ENCODE assay signal across 11 cellular contexts in genomic region chr17:50267074-50267841, GRCh38. TPM values are rescaled to one million over a fixed set of nuclear protein-coding genes. Genes with fewer than 3 reads are reported as not detected.
DNase-seq lines count a peak whose midpoint lies in the region; ATAC-seq, FAIRE-seq and TF ChIP-seq lines count a peak whose summit lies in the region.
"Had no signal": no experiment of that assay in that cellular context is flagged by ENCODE, and none has a peak within 500 bp of the region (broad histone marks: within the 10 kb centered on the region; RNA-seq: fewer than 3 reads in every experiment).

No MANE protein-coding gene starts in this region.

- H3K36me3 ChIP-seq in GM12878 (ENCODE audit: control insufficient read depth in 2 of 2, insufficient read depth in 2 of 2, low read length in 1 of 2) (no peaks in the 10 kb centered on the region), mesenchymal stem cell (ENCODE audit: control insufficient read depth in 1 of 2, insufficient read depth in 2 of 2, low read depth in 1 of 2, low read length in 2 of 2) (no peaks in the 10 kb centered on the region), upper lobe of right lung (no peaks in the 10 kb centered on the region), thyroid gland (no peaks in the 10 kb centered on the region)

- no peak overlapping the region for H3K4me3 Mint-ChIP-seq in activated CD4-positive, alpha-beta memory T cell treated with anti-CD3 and anti-CD28 coated beads for 36 hours
- H3K4me3 Mint-ChIP-seq in activated CD4-positive, alpha-beta memory T cell treated with anti-CD3 and anti-CD28 coated beads, Interleukin-2, amount 10 ng/mL, durations not matched to agents 7 days and 5 days: no peak overlapping the region

- in situ Hi-C loops in GM12878 (cut with MboI): no loop called here

- TF ChIP-seq CTCF in GM12878 (IDR thresholded peaks at IDR 0.05 in 2 of 3, conservative IDR thresholded peaks at IDR 0.05 in 1 of 3; ENCODE audit: control insufficient read depth in 2 of 3, extremely low read depth in 1 of 3, insufficient read depth in 1 of 3, low read depth in 3 of 3, low read length in 3 of 3) (no peak), upper lobe of right lung (IDR thresholded peaks at IDR 0.05) (no peak), thyroid gland (IDR thresholded peaks at IDR 0.05) (no peak)

- H2AFZ ChIP-seq in GM12878 (ENCODE audit: control insufficient read depth, low read depth, low read length) (no peak overlapping the region), mesenchymal stem cell (ENCODE audit: low read depth, low read length) (no peak overlapping the region)

- no peak overlapping the region for H3K9ac ChIP-seq in GM12878 (ENCODE audit: control insufficient read depth, insufficient read depth, low read length)
- H3K9ac ChIP-seq in mesenchymal stem cell (ENCODE audit: low read length): peak overlapping the region; percentile 75

- peak overlapping the region; percentile 99 for H2AK5ac ChIP-seq in mesenchymal stem cell (ENCODE audit: low read length, severe bottlenecking)

- H3K18ac ChIP-seq in mesenchymal stem cell (ENCODE audit: low read depth in 1 of 2, low read length in 2 of 2): peak overlapping the region; percentile 1 to 86

- POLR2A ChIA-PET in activated CD4-positive, alpha-beta memory T cell treated with anti-CD3 and anti-CD28 coated beads for 36 hours (lab: Charles Lee): interaction anchor here (0.5 kb wide), 1 partner anchor 397 kb away, joined by 3 read pairs; no protein-coding TSS in a partner anchor
- POLR2A ChIA-PET in activated CD4-positive, alpha-beta memory T cell treated with anti-CD3 and anti-CD28 coated beads, Interleukin-2, amount 10 ng/mL, durations not matched to agents 7 days and 5 days (lab: Charles Lee): no interaction called here
- POLR2A ChIA-PET in GM12878 (lab: Charles Lee): interaction anchor here (0.6 to 1.2 kb wide), 3 partner anchors 55 to 91 kb away, joined by 3 to 4 read pairs (median 4); no protein-coding TSS in a partner anchor

- H3K27ac ChIP-seq in GM12878 (ENCODE audit: control insufficient read depth, insufficient read depth) (no peak overlapping the region), mesenchymal stem cell (ENCODE audit: low read length, poor library complexity, severe bottlenecking) (peak overlapping the region; percentile 79), upper lobe of right lung (peak overlapping the region; percentile 3), thyroid gland (no peak overlapping the region)

- H3K79me1 ChIP-seq in mesenchymal stem cell (replicated peaks; ENCODE audit: low read length, poor library complexity, severe bottlenecking): peaks cover 14% of the 10 kb centered on the region

- no peak for ATAC-seq in GM12878
- ATAC-seq in upper lobe of right lung: no peak
- ATAC-seq in GM19023 (IDR thresholded peaks at IDR 0.05; ENCODE audit: unreplicated experiment): no peak
- ATAC-seq in GM21529 (IDR thresholded peaks at IDR 0.05; ENCODE audit: unreplicated experiment): no peak

- BruUV-seq in GM12878 (replicated peaks; lab: Mats Ljungman, UMichigan): no TSS peak

- intact Hi-C loops in activated CD4-positive, alpha-beta memory T cell treated with anti-CD3 and anti-CD28 coated beads for 36 hours (cut with micrococcal nuclease): no loop called here
- intact Hi-C loops in GM12878 (cut with micrococcal nuclease; ENCODE audit: unreplicated experiment) (no loop called here), upper lobe of right lung (cut with DNase I) (no loop called here), thyroid gland (cut with DNase I) (no loop called here)

- peaks cover 4% of the 10 kb centered on the region for H3K27me3 Mint-ChIP-seq in activated CD4-positive, alpha-beta memory T cell treated with anti-CD3 and anti-CD28 coated beads for 36 hours
- H3K27me3 Mint-ChIP-seq in activated CD4-positive, alpha-beta memory T cell treated with anti-CD3 and anti-CD28 coated beads, Interleukin-2, amount 10 ng/mL, durations not matched to agents 7 days and 5 days: peaks cover 5% of the 10 kb centered on the region

- CTCF ChIA-PET in activated CD4-positive, alpha-beta memory T cell treated with anti-CD3 and anti-CD28 coated beads for 36 hours (lab: Charles Lee): interaction anchor here (0.9 to 15.1 kb wide), 6 partner anchors 11 to 104 kb away, joined by 3 to 324 read pairs (median 5); partner anchors contain the start of gene COL1A1
- CTCF ChIA-PET in activated CD4-positive, alpha-beta memory T cell treated with anti-CD3 and anti-CD28 coated beads, Interleukin-2, amount 10 ng/mL, durations not matched to agents 7 days and 5 days (lab: Charles Lee): interaction anchor here (0.7 to 4.4 kb wide), 2 partner anchors 25 to 66 kb away, joined by 3 to 35 read pairs; partner anchors contain the start of gene COL1A1
- CTCF ChIA-PET in GM12878 (lab: Yijun Ruan, JAX): interaction anchor here (1.0 to 19.2 kb wide), 8 partner anchors 15 to 99 kb away, joined by 3 to 298 read pairs (median 4); partner anchors contain the start of gene COL1A1

- WGBS in GM12878 (ENCODE audit: insufficient coverage, insufficient replicate concordance, low lambda C conversion rate, missing lambda C conversion rate): 12% methylated on average over 10 of the region's 10 CpGs
- WGBS in mesenchymal stem cell: 91% methylated on average over 9 of the region's 10 CpGs
- WGBS in thyroid gland, 2 donors: 60 to 61% methylated on average over 10 of the region's 10 CpGs

- peak overlapping the region; percentile 96 for H2BK5ac ChIP-seq in mesenchymal stem cell (ENCODE audit: low read depth, low read length, poor library complexity, severe bottlenecking)

- SMC1A ChIA-PET in GM12878 (lab: Charles Lee; ENCODE audit: uncharacterized antibody, unreplicated experiment): interaction anchor here (1.0 to 9.4 kb wide), 6 partner anchors 27 to 98 kb away, joined by 3 to 87 read pairs (median 4); no protein-coding TSS in a partner anchor

- no peak for FAIRE-seq in GM12878 (lab: Jason Lieb, UNC)
- FAIRE-seq: islet of Langerhans had no signal

- no peak overlapping the region for H3K4me2 ChIP-seq in GM12878 (ENCODE audit: control insufficient read depth, insufficient read depth)
- H3K4me2 ChIP-seq in mesenchymal stem cell (ENCODE audit: low read length, poor library complexity, severe bottlenecking): peak overlapping the region; percentile 20

- H3K4ac ChIP-seq in mesenchymal stem cell (ENCODE audit: low read depth in 1 of 2, low read length in 2 of 2): peak overlapping the region; percentile 42 to 86

- peak overlapping the region in 1 of 2 experiments; percentile 58 for H3K14ac ChIP-seq in mesenchymal stem cell (ENCODE audit: low read length in 2 of 2)

- H3K27me3 ChIP-seq in GM12878 (replicated peaks in 1 of 2; ENCODE audit: control insufficient read depth in 2 of 2, insufficient read depth in 2 of 2, low read length in 1 of 2): no peaks in the 10 kb centered on the region; a peak in 1 of 4 replicates
- no peaks in the 10 kb centered on the region for H3K27me3 ChIP-seq in mesenchymal stem cell (ENCODE audit: control insufficient read depth in 1 of 2, insufficient read depth in 1 of 2, low read length in 2 of 2)
- no peaks in the 10 kb centered on the region for H3K27me3 ChIP-seq in upper lobe of right lung
- no peaks in the 10 kb centered on the region for H3K27me3 ChIP-seq in thyroid gland

- no peak overlapping the region for H3K23ac ChIP-seq in mesenchymal stem cell (ENCODE audit: low read length in 2 of 2)

- H4K20me1 ChIP-seq in GM12878 (ENCODE audit: control insufficient read depth, insufficient read depth): no peaks in the 10 kb centered on the region

- no peaks in the 10 kb centered on the region for H3K36me3 Mint-ChIP-seq in activated CD4-positive, alpha-beta memory T cell treated with anti-CD3 and anti-CD28 coated beads for 36 hours
- H3K36me3 Mint-ChIP-seq in activated CD4-positive, alpha-beta memory T cell treated with anti-CD3 and anti-CD28 coated beads, Interleukin-2, amount 10 ng/mL, durations not matched to agents 7 days and 5 days (ENCODE audit: low read depth): no peaks in the 10 kb centered on the region

- no peaks in the 10 kb centered on the region for H3K4me1 ChIP-seq in GM12878 (ENCODE audit: control insufficient read depth, insufficient read depth, low read length)
- H3K4me1 ChIP-seq in mesenchymal stem cell (ENCODE audit: control insufficient read depth, insufficient read depth, low read depth, low read length): peaks cover 77% of the 10 kb centered on the region
- peaks cover 27% of the 10 kb centered on the region for H3K4me1 ChIP-seq in upper lobe of right lung
- peaks cover 0 to 9% of the 10 kb centered on the region in 2 donors for H3K4me1 ChIP-seq in thyroid gland

- H3K79me2 ChIP-seq in GM12878 (ENCODE audit: control insufficient read depth, insufficient read depth, low read length): no peaks in the 10 kb centered on the region

- H2BK120ac ChIP-seq in mesenchymal stem cell (ENCODE audit: low read depth, low read length): peak overlapping the region; percentile 85

- no peak for TF ChIP-seq RAD21 in GM12878 (IDR thresholded peaks at IDR 0.05; ENCODE audit: insufficient read depth, low read depth, low read length)

- H4K8ac ChIP-seq in mesenchymal stem cell (ENCODE audit: low read length): peak overlapping the region; percentile 86

- peak overlapping the region; percentile 84 for H4K91ac ChIP-seq in mesenchymal stem cell (ENCODE audit: low read length)

- no peak overlapping the region for H3K27ac Mint-ChIP-seq in activated CD4-positive, alpha-beta memory T cell treated with anti-CD3 and anti-CD28 coated beads for 36 hours
- no peak overlapping the region for H3K27ac Mint-ChIP-seq in activated CD4-positive, alpha-beta memory T cell treated with anti-CD3 and anti-CD28 coated beads, Interleukin-2, amount 10 ng/mL, durations not matched to agents 7 days and 5 days

- no peaks in the 10 kb centered on the region for H3K9me3 ChIP-seq in GM12878 (replicated peaks; ENCODE audit: control insufficient read depth, insufficient read depth, low read length)
- H3K9me3 ChIP-seq in mesenchymal stem cell (ENCODE audit: control insufficient read depth, low read length): no peaks in the 10 kb centered on the region
- no peaks in the 10 kb centered on the region for H3K9me3 ChIP-seq in upper lobe of right lung
- H3K9me3 ChIP-seq in thyroid gland: no peaks in the 10 kb centered on the region

- no peaks in the 10 kb centered on the region for H3K9me3 Mint-ChIP-seq in activated CD4-positive, alpha-beta memory T cell treated with anti-CD3 and anti-CD28 coated beads for 36 hours
- H3K9me3 Mint-ChIP-seq in activated CD4-positive, alpha-beta memory T cell treated with anti-CD3 and anti-CD28 coated beads, Interleukin-2, amount 10 ng/mL, durations not matched to agents 7 days and 5 days: no peaks in the 10 kb centered on the region

- RAD21 ChIA-PET in GM12878 (lab: Charles Lee; ENCODE audit: unreplicated experiment): interaction anchor here (1.0 to 5.6 kb wide), 5 partner anchors 30 to 98 kb away, joined by 3 to 51 read pairs (median 8); partner anchors contain the start of gene COL1A1

- DNase-seq in activated CD4-positive, alpha-beta memory T cell treated with anti-CD3 and anti-CD28 coated beads for 36 hours: peak; percentile 3
- no peak for DNase-seq in activated CD4-positive, alpha-beta memory T cell treated with anti-CD3 and anti-CD28 coated beads, Interleukin-2, amount 10 ng/mL, durations not matched to agents 7 days and 5 days
- DNase-seq in GM12878 (ENCODE audit: low read depth, low spot score) (no peak), mesenchymal stem cell (no peak), upper lobe of right lung (peak; percentile 59), thyroid gland (no peak)
- DNase-seq: activated naive CD4-positive, alpha-beta T cell treated with anti-CD3 and anti-CD28 coated beads, Interleukin-2, amount 50 U/mL, for 16 hours; nucleus accumbens had no signal

- H2BK15ac ChIP-seq in mesenchymal stem cell (ENCODE audit: low read depth, poor library complexity, severe bottlenecking): peak overlapping the region; percentile 85

- no peak for TF ChIP-seq POLR2A in GM12878 (IDR thresholded peaks at IDR 0.05; ENCODE audit: low read depth, low read length)
- no peak for TF ChIP-seq POLR2A in thyroid gland (IDR thresholded peaks at IDR 0.05)

- no peak overlapping the region for H3K4me3 ChIP-seq in GM12878
- H3K4me3 ChIP-seq in mesenchymal stem cell (ENCODE audit: insufficient read depth in 1 of 2, low read depth in 1 of 2, low read length in 2 of 2): peak overlapping the region in 1 of 2 experiments; percentile 65
- no peak overlapping the region for H3K4me3 ChIP-seq in upper lobe of right lung
- H3K4me3 ChIP-seq in thyroid gland (replicated peaks in 1 of 3): no peak overlapping the region

- peak overlapping the region; percentile 71 to 77 for H2BK12ac ChIP-seq in mesenchymal stem cell (ENCODE audit: low read length in 2 of 2)

- no peaks in the 10 kb centered on the region for H3K4me1 Mint-ChIP-seq in activated CD4-positive, alpha-beta memory T cell treated with anti-CD3 and anti-CD28 coated beads for 36 hours (ENCODE audit: low read depth)
- peaks cover under 1% of the 10 kb centered on the region for H3K4me1 Mint-ChIP-seq in activated CD4-positive, alpha-beta memory T cell treated with anti-CD3 and anti-CD28 coated beads, Interleukin-2, amount 10 ng/mL, durations not matched to agents 7 days and 5 days

- TF ChIP-seq EP300 in GM12878 (IDR thresholded peaks at IDR 0.05; ENCODE audit: borderline replicate concordance in 1 of 2, control insufficient read depth in 1 of 2, low read depth in 2 of 2, low read length in 2 of 2): no peak

RNA-seq across cellular contexts. Expression of gene TMEM92, which starts 7.0 kb away (rescaled TPM):
- under 1 TPM in 1 of 2 experiments, not detected in 1; 0.07 TPM for total RNA-seq in activated CD4-positive, alpha-beta memory T cell treated with anti-CD3 and anti-CD28 coated beads for 36 hours
- total RNA-seq in activated CD4-positive, alpha-beta memory T cell treated with anti-CD3 and anti-CD28 coated beads, Interleukin-2, amount 10 ng/mL, durations not matched to agents 7 days and 5 days: under 1 TPM in 1 of 2 experiments, not detected in 1; 0.08 TPM
- not detected in 2 replicates for total RNA-seq in GM12878 (2013; cell fraction: nucleolus; rRNA removed)
- total RNA-seq in GM12878 (2014; rRNA removed) (0.05 and 0.73 TPM in 2 replicates), GM12878 (2014; rRNA removed; fragmentation: Illumina TruSeq; extraction: Trizol) (0.14 and 0.27 TPM in 2 replicates), GM12878 (2021) (0.21 and 0.27 TPM in 2 replicates), upper lobe of right lung (11.3 TPM), thyroid gland (not detected)
- not detected for polyA plus RNA-seq in GM12878 (2011; ENCODE audit: low read depth)
- polyA plus RNA-seq in GM12878 (2011; rRNA removed) (0.82 and 1.2 TPM in 2 replicates), GM12878 (2014; fragmentation: Illumina TruSeq; extraction: Trizol) (0.37 and 0.40 TPM in 2 replicates), GM12878 (2014; fragmentation: Nextera tagmentation; extraction: Ambion mirVana) (under 1 TPM; 0.16 to 0.22 TPM), GM12878 (2014; rRNA removed) (0.27 and 0.79 TPM in 2 replicates), GM12878 (2016; fragmentation: Nextera tagmentation; extraction: Ambion mirVana) (under 1 TPM; 0.11 to 0.56 TPM)
- polyA plus RNA-seq in GM12878 (2011; cell fraction: cytosol; rRNA removed): 2.3 and 3.7 TPM in 2 replicates
- polyA plus RNA-seq in GM12878 (2011; cell fraction: nucleus; rRNA removed): 1.3 and 2.1 TPM in 2 replicates
- 0.28 TPM in 1 of 2 replicates, not detected in the other for polyA plus RNA-seq in GM12878 (2012)
- 0.95 and 2.5 TPM in 2 replicates for polyA minus RNA-seq in GM12878 (2011; rRNA and poly(A)+ RNA removed)
- 0.62 and 5.1 TPM in 2 replicates for polyA minus RNA-seq in GM12878 (2011; cell fraction: cytosol; rRNA and poly(A)+ RNA removed)
- polyA minus RNA-seq in GM12878 (2011; cell fraction: nucleus; rRNA and poly(A)+ RNA removed): 0.67 and 1.2 TPM in 2 replicates
- polyA plus RNA-seq in mesenchymal stem cell (2013, experiment 1 of 2): 0.86 TPM
- polyA plus RNA-seq in mesenchymal stem cell (2013, experiment 2 of 2): 0.62 TPM

Comparison
In these comparisons a context has a peak if more than half of its experiments do, and no peak if none do; other contexts are left out.
1. DNase-seq: peak in activated CD4-positive, alpha-beta memory T cell treated with anti-CD3 and anti-CD28 coated beads for 36 hours (single experiment) and upper lobe of right lung (single experiment); none in activated CD4-positive, alpha-beta memory T cell treated with anti-CD3 and anti-CD28 coated beads, Interleukin-2, amount 10 ng/mL, durations not matched to agents 7 days and 5 days (single experiment), GM12878 (single experiment), mesenchymal stem cell (single experiment) and thyroid gland (0 of 2).
2. H3K27ac ChIP-seq: peak in mesenchymal stem cell (single experiment) and upper lobe of right lung (single experiment); none in GM12878 (single experiment) and thyroid gland (0 of 3).